In the genomic region with DNA sequence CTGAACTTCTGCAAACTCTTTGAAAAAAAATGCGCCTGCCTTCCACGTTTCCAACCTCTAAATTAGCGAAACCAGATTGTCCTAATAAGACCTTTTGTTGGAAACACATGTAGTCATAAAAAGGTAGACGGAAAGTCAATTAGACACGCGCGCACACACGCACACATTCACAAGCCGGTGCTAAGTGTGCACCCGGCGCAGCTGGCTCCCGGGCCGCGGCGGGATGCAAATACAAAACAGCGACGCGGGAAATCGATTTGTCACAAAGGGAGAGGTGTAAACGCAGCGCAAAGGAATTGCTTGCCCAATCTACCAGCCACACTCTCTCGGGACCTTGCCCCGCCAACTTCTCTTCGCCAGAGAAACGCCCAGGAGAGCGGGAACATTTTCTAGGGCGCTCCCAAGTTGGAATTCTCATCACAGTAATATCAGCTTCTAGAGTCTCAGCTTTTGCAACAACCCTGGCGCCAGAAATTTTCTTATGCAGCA, we compare ENCODE assay signal across 9 cellular contexts. TPM values are rescaled to one million over a fixed set of nuclear protein-coding genes. Genes with fewer than 3 reads are reported as not detected.
DNase-seq lines count a peak whose midpoint lies in the region; TF ChIP-seq lines count a peak whose summit lies in the region.
"Had no signal": no experiment of that assay in that cellular context is flagged by ENCODE, and none has a peak within 500 bp of the region (broad histone marks: within the 10 kb centered on the region; RNA-seq: fewer than 3 reads in every experiment).

No MANE protein-coding gene starts in this region.

- peak overlapping the region; percentile 20 for H3K4me3 ChIP-seq in HUES64 (ENCODE audit: low read length)
- no peak overlapping the region for H3K4me3 ChIP-seq in neuronal stem cell (ENCODE audit: low read length in 2 of 2)
- no peak overlapping the region for H3K4me3 ChIP-seq in esophagus squamous epithelium
- H3K4me3 ChIP-seq: right lobe of liver had no signal

- WGBS in HUES64 = 55% methylated on average over 28 of the region's 28 CpGs
- no CpG with 5 or more reads among the region's 28 CpGs for WGBS in neuronal stem cell (ENCODE audit: extremely low coverage in 2 of 2, insufficient read length in 2 of 2, insufficient replicate concordance in 1 of 2), 2 donors
- WGBS in esophagus squamous epithelium, 2 donors = 35 to 51% methylated on average over 26 to 28 of the region's 28 CpGs

- H2BK12ac ChIP-seq in neuronal stem cell (ENCODE audit: low read length) = no peak overlapping the region

- H2BK5ac ChIP-seq in neuronal stem cell (ENCODE audit: low read length) = no peak overlapping the region

- H3K79me1 ChIP-seq in neuronal stem cell (ENCODE audit: low read depth, low read length) = no peaks in the 10 kb centered on the region

- no peak overlapping the region for H3K14ac ChIP-seq in neuronal stem cell (ENCODE audit: low read length)

- H3K4me1 ChIP-seq in HUES64 (ENCODE audit: insufficient read depth, low read length) (peaks cover 49% of the 10 kb centered on the region), neuronal stem cell (ENCODE audit: control insufficient read depth in 2 of 2, insufficient read depth in 1 of 2, low read depth in 1 of 2, low read length in 2 of 2) (peaks cover 6 to 8% of the 10 kb centered on the region in 2 donors), esophagus squamous epithelium (peaks cover 0 to 44% (median 7%) of the 10 kb centered on the region in 3 donors)

- no peak overlapping the region for H3K18ac ChIP-seq in neuronal stem cell (ENCODE audit: low read length)

- H3K27me3 ChIP-seq in HUES64 (ENCODE audit: insufficient read depth, low read length) = peaks cover 93% of the 10 kb centered on the region
- H3K27me3 ChIP-seq in neuronal stem cell (ENCODE audit: control insufficient read depth in 3 of 3, insufficient read depth in 3 of 3, low read depth in 1 of 3, low read length in 3 of 3) = peaks cover 38 to 99% (median 78%) of the 10 kb centered on the region in 3 experiments
- peaks cover 0 to 91% (median 0%) of the 10 kb centered on the region in 4 donors for H3K27me3 ChIP-seq in esophagus squamous epithelium

- H3K36me3 ChIP-seq in HUES64 (ENCODE audit: insufficient read depth, low read length) (no peaks in the 10 kb centered on the region), neuronal stem cell (replicated peaks in 1 of 2; ENCODE audit: control insufficient read depth in 2 of 2, insufficient read depth in 2 of 2, low read length in 2 of 2) (no peaks in the 10 kb centered on the region), esophagus squamous epithelium (no peaks in the 10 kb centered on the region)
- H3K36me3 ChIP-seq: right lobe of liver had no signal

- H3K9me3 ChIP-seq in HUES64 (ENCODE audit: insufficient read depth, low read depth, low read length) (no peaks in the 10 kb centered on the region), neuronal stem cell (replicated peaks in 1 of 2; ENCODE audit: control insufficient read depth in 2 of 2, insufficient read depth in 1 of 2, low read depth in 1 of 2, low read length in 2 of 2) (peaks cover 0 to 3% of the 10 kb centered on the region in 2 donors), esophagus squamous epithelium (no peaks in the 10 kb centered on the region)
- H3K9me3 ChIP-seq: right lobe of liver had no signal

- H3K9ac ChIP-seq in HUES64 (ENCODE audit: low read depth, low read length) (no peak overlapping the region), neuronal stem cell (ENCODE audit: low read depth, low read length, poor library complexity) (no peak overlapping the region)

- no peak overlapping the region for H3K4me2 ChIP-seq in neuronal stem cell (ENCODE audit: insufficient read depth, low read length, poor library complexity, severe bottlenecking)

- intact Hi-C loops in esophagus squamous epithelium (cut with DNase I) = no loop called here

- H2AK5ac ChIP-seq in neuronal stem cell (ENCODE audit: low read depth, low read length) = no peak overlapping the region

- peak overlapping the region; percentile 83 for H2AFZ ChIP-seq in neuronal stem cell (ENCODE audit: low read length)

- no peak overlapping the region for H4K8ac ChIP-seq in neuronal stem cell (ENCODE audit: low read depth, low read length)

- H4K91ac ChIP-seq in neuronal stem cell (ENCODE audit: low read depth, low read length, poor library complexity) = no peak overlapping the region

- TF ChIP-seq CTCF in esophagus squamous epithelium (IDR thresholded peaks at IDR 0.05) = no peak

- no peak for TF ChIP-seq POLR2A in esophagus squamous epithelium (IDR thresholded peaks at IDR 0.05)

- DNase-seq in EH (ENCODE audit: low read depth) (peak; percentile 56), ecto neural progenitor cell (ENCODE audit: low spot score) (peak; percentile 63), neuronal stem cell (ENCODE audit: low spot score) (no peak), T1000 (lab: John Stamatoyannopoulos, UW) (no peak), germinal center (ENCODE audit: low spot score) (no peak), esophagus squamous epithelium (lab: John Stamatoyannopoulos, UW) (no peak)
- DNase-seq in stimulated activated naive CD4-positive, alpha-beta T cell treated with Interleukin-2 at 50 U/mL for 16 hours (lab: John Stamatoyannopoulos, UW) = no peak
- DNase-seq: right lobe of liver had no signal

- H2BK120ac ChIP-seq in neuronal stem cell (ENCODE audit: low read depth, low read length) = no peak overlapping the region

- no peak overlapping the region for H3K23ac ChIP-seq in neuronal stem cell (ENCODE audit: low read depth, low read length, poor library complexity)

- H2BK15ac ChIP-seq in neuronal stem cell (ENCODE audit: low read length) = no peak overlapping the region

- H3K4ac ChIP-seq in neuronal stem cell (ENCODE audit: low read length) = no peak overlapping the region

- no peak overlapping the region for H3K27ac ChIP-seq in HUES64 (ENCODE audit: low read depth, low read length)
- H3K27ac ChIP-seq in neuronal stem cell (replicated peaks; ENCODE audit: low read length) = no peak overlapping the region
- H3K27ac ChIP-seq in esophagus squamous epithelium = no peak overlapping the region
- H3K27ac ChIP-seq: right lobe of liver had no signal

RNA-seq across cellular contexts. Expression of gene PRRX1, which starts 4.4 kb away (rescaled TPM):
- polyA plus RNA-seq in HUES64 (2013, experiment 1 of 2) = 2.2 TPM
- polyA plus RNA-seq in HUES64 (2013, experiment 2 of 2) = 1.6 TPM
- not detected for polyA plus RNA-seq in neuronal stem cell (2013, experiment 1 of 2)
- not detected for polyA plus RNA-seq in neuronal stem cell (2013, experiment 2 of 2)
- total RNA-seq in esophagus squamous epithelium = 10 to 100 TPM in 2 of 4 donors, 1 to 10 TPM in 2; 2.2 to 20.4 (median 10.3) TPM

Comparison
In these comparisons a context has a peak if more than half of its experiments do, and no peak if none do; other contexts are left out.
1. DNase-seq: peak in EH (single experiment) and ecto neural progenitor cell (single experiment); none in neuronal stem cell (single experiment), T1000 (single experiment), germinal center (single experiment), esophagus squamous epithelium (single experiment) and stimulated activated naive CD4-positive, alpha-beta T cell treated with Interleukin-2 at 50 U/mL for 16 hours (single experiment).